In genomic region chr1:181105134-181106021, GRCh38 we compare ENCODE assay signal across 8 cellular contexts. TPM values are rescaled to one million over a fixed set of nuclear protein-coding genes. Genes with fewer than 3 reads are reported as not detected.
DNase-seq lines count a peak whose midpoint lies in the region; ATAC-seq and TF ChIP-seq lines count a peak whose summit lies in the region.

No MANE protein-coding gene starts in this region.

- intact Hi-C loops in left cardiac atrium (cut with DNase I), result loop anchor here in 1 of 2 donors (5.0 kb wide), 1 partner anchor 37 kb away; no protein-coding TSS in a partner anchor
- intact Hi-C loops in upper lobe of right lung (cut with DNase I), result no loop called here

- H3K4me3 Mint-ChIP-seq in T-cell (peak overlapping the region; percentile 77 to 86 (median 85)), progenitor cell of endocrine pancreas (ENCODE audit: low read depth) (peak overlapping the region; percentile 88)

- no peaks in the 10 kb centered on the region for H3K36me3 ChIP-seq in upper lobe of right lung

- CTCF ChIA-PET in T-cell (lab: Charles Lee), result interaction anchor here (0.6 to 2.1 kb wide), 18 partner anchors 8 to 603 kb away, joined by 3 to 33 read pairs (median 5); partner anchors contain the start of genes ACBD6 (in 1 of the 2) and MR1 (in 1 of the 2)

- ATAC-seq in HG02759 (IDR thresholded peaks at IDR 0.05; ENCODE audit: unreplicated experiment) (peak; percentile 88), T-cell (replicated peaks in 1 of 4) (peak; percentile 90 to 94 (median 92)), left cardiac atrium (peak; percentile 96 to 97), upper lobe of right lung (peak; percentile 95)

- no peaks in the 10 kb centered on the region for H3K27me3 ChIP-seq in upper lobe of right lung

- H3K27me3 Mint-ChIP-seq in T-cell, result peaks cover 0 to 5% of the 10 kb centered on the region in 2 donors
- peaks cover 65% of the 10 kb centered on the region for H3K27me3 Mint-ChIP-seq in progenitor cell of endocrine pancreas

- H3K27ac ChIP-seq in upper lobe of right lung, result peak overlapping the region; percentile 90

- DNase-seq in NCI-H1436 (lab: John Stamatoyannopoulos, UW), result peak; percentile 93
- DNase-seq in T-cell, result peak; percentile 86 to 97 (median 92)
- peak; percentile 83 for DNase-seq in amniotic epithelial cell (ENCODE audit: low read depth)
- peak; percentile 97 for DNase-seq in left cardiac atrium
- DNase-seq in progenitor cell of endocrine pancreas (ENCODE audit: low spot score, unreplicated experiment), result peak; percentile 73
- peak; percentile 98 for DNase-seq in upper lobe of right lung

- peak overlapping the region; percentile 82 for H3K4me3 ChIP-seq in upper lobe of right lung

- H3K4me1 ChIP-seq in upper lobe of right lung, result peaks cover 50% of the 10 kb centered on the region

- H3K4me1 Mint-ChIP-seq in T-cell, result peaks cover 55 to 59% (median 58%) of the 10 kb centered on the region in 3 donors
- peaks cover 36% of the 10 kb centered on the region for H3K4me1 Mint-ChIP-seq in progenitor cell of endocrine pancreas (ENCODE audit: low read depth)

- TF ChIP-seq CTCF in GM12874 (IDR thresholded peaks at IDR 0.05; ENCODE audit: insufficient read depth, low read depth, low read length) (0 out of 2 replicates have a peak, but pooled peaks have one; percentile 3), progenitor cell of endocrine pancreas (IDR thresholded peaks at IDR 0.05; ENCODE audit: unreplicated experiment) (no peak), upper lobe of right lung (IDR thresholded peaks at IDR 0.05) (no peak)

- no peaks in the 10 kb centered on the region for H3K9me3 Mint-ChIP-seq in T-cell
- no peaks in the 10 kb centered on the region for H3K9me3 Mint-ChIP-seq in progenitor cell of endocrine pancreas (ENCODE audit: low read depth)

- POLR2A ChIA-PET in T-cell (lab: Charles Lee), result interaction anchor here (0.6 to 5.7 kb wide), 12 partner anchors 9 to 1139 kb away, joined by 3 to 147 read pairs (median 5); partner anchors contain the start of genes IER5 (in 1 of the 2), MR1 (in 1 of the 2) and STX6 (in 1 of the 2)

- no peaks in the 10 kb centered on the region for H3K36me3 Mint-ChIP-seq in T-cell
- no peaks in the 10 kb centered on the region for H3K36me3 Mint-ChIP-seq in progenitor cell of endocrine pancreas (ENCODE audit: insufficient read depth)

- no peaks in the 10 kb centered on the region for H3K9me3 ChIP-seq in upper lobe of right lung

- H3K27ac Mint-ChIP-seq in T-cell, result peak overlapping the region; percentile 62 to 90
- peak overlapping the region; percentile 96 for H3K27ac Mint-ChIP-seq in progenitor cell of endocrine pancreas

RNA-seq across cellular contexts. Expression of gene IER5, which starts 16.9 kb away (rescaled TPM):
- total RNA-seq in T-cell (10 to 100 TPM; 26.6 to 85.5 (median 32.2) TPM), left cardiac atrium (10 to 100 TPM; 15.7 to 25.0 TPM), progenitor cell of endocrine pancreas (1.7 and 2.3 TPM in 2 replicates), upper lobe of right lung (32.0 TPM)

Comparison
In these comparisons a context has a peak if more than half of its experiments do, and no peak if none do; other contexts are left out.
1. Peak in every context shown above with its lines: DNase-seq, ATAC-seq, H3K4me3 ChIP-seq and H3K27ac ChIP-seq.